In genomic region chr4:38396845-38397547, GRCh38 we compare ENCODE assay signal across 20 cellular contexts.
DNase-seq lines count a peak whose midpoint lies in the region; ATAC-seq, FAIRE-seq and TF ChIP-seq lines count a peak whose summit lies in the region.
"Had no signal": no experiment of that assay in that cellular context is flagged by ENCODE, and none has a peak within 500 bp of the region (broad histone marks: within the 10 kb centered on the region; RNA-seq: fewer than 3 reads in every experiment).

No MANE protein-coding gene starts in this region.

- H3K27ac ChIP-seq in right lobe of liver (no peak overlapping the region), HepG2 (ENCODE audit: extremely low read length, insufficient read depth, low read length) (no peak overlapping the region), caudate nucleus (ENCODE audit: low read depth, low read length) (no peak overlapping the region)
- H3K27ac ChIP-seq: C4-2B, SJCRH30 had no signal

- TF ChIP-seq RAD21 in HepG2 (CRISPR knock-in tag; IDR thresholded peaks at IDR 0.05) = no peak

- H3K9me3 ChIP-seq in right lobe of liver = no peaks in the 10 kb centered on the region
- H3K9me3 ChIP-seq in HepG2 (ENCODE audit: low read length) = peaks cover 13% of the 10 kb centered on the region
- H3K9me3 ChIP-seq: SJCRH30 had no signal

- in situ Hi-C loops in HepG2 (cut with HindIII; ENCODE audit: extremely low pct_ligation_motif_present, low pct_unique_long_range_greater_than_20kb) = no loop called here

- peaks cover 0 to 8% (median 0%) of the 10 kb centered on the region in 4 donors for H3K4me1 ChIP-seq in right lobe of liver
- H3K4me1 ChIP-seq in HepG2 (ENCODE audit: insufficient read depth, low read length) = no peaks in the 10 kb centered on the region
- H3K4me1 ChIP-seq: SJCRH30 had no signal

- no peak for FAIRE-seq in HepG2 (lab: Jason Lieb, UNC)
- FAIRE-seq: GM12878, GM18507 had no signal

- intact Hi-C loops in right lobe of liver (cut with DNase I) = no loop called here
- intact Hi-C loops in HepG2 (cut with micrococcal nuclease; ENCODE audit: unreplicated experiment) = no loop called here

- H4K20me1 ChIP-seq in HepG2 (ENCODE audit: insufficient read depth, low read length) = no peaks in the 10 kb centered on the region

- TF ChIP-seq EP300 in HepG2 (IDR thresholded peaks at IDR 0.05; ENCODE audit: low read depth in 2 of 2, low read length in 2 of 2) (no peak), HepG2 (CRISPR knock-in tag; IDR thresholded peaks at IDR 0.05; ENCODE audit: borderline replicate concordance) (no peak)

- CTCF ChIA-PET in HepG2 (lab: Yijun Ruan, JAX; ENCODE audit: low intra/inter-chr PET ratio, low total read pairs) = no interaction called here

- peak; percentile 38 to 72 (median 51) for ATAC-seq in right lobe of liver
- ATAC-seq in HepG2 = no peak
- no peak for ATAC-seq in HG03139 (IDR thresholded peaks at IDR 0.05; ENCODE audit: unreplicated experiment)
- ATAC-seq in GM19397 (IDR thresholded peaks at IDR 0.05; ENCODE audit: unreplicated experiment) = no peak
- ATAC-seq: GM12878 had no signal

- DNase-seq in right lobe of liver (no peak), HepG2 (ENCODE audit: low spot score) (no peak), astrocyte of the hippocampus (ENCODE audit: low read depth, low spot score) (peak; percentile 48), left kidney (ENCODE audit: low read depth, low spot score) (peak; percentile 41), caudate nucleus (lab: John Stamatoyannopoulos, UW) (no peak), T-helper 9 cell (no peak)
- DNase-seq: GDM1, GOT3, MV-4-11, NCI-H1417, NCI-H187 treated with DMSO at 0.1 percent for 48 hours, NCI-H2171 treated with DMSO at 0.1 percent for 48 hours, NCI-H446 treated with DMSO at 0.1 percent for 48 hours, RPMI8226, SJCRH30 had no signal

- TF ChIP-seq CTCF in right lobe of liver (IDR thresholded peaks at IDR 0.05) (no peak), HepG2 (CRISPR knock-in tag; IDR thresholded peaks at IDR 0.05) (no peak)

- no peak overlapping the region for H3K4me2 ChIP-seq in HepG2 (ENCODE audit: low read depth, low read length)

- H3K27me3 ChIP-seq in right lobe of liver (no peaks in the 10 kb centered on the region), HepG2 (ENCODE audit: control insufficient read depth in 1 of 2, insufficient read depth in 2 of 2, low read length in 2 of 2) (no peaks in the 10 kb centered on the region)
- H3K27me3 ChIP-seq: SJCRH30 had no signal

- H3K4me3 ChIP-seq in right lobe of liver (no peak overlapping the region), HepG2 (replicated peaks in 1 of 3; ENCODE audit: insufficient read depth in 1 of 3, low read depth in 2 of 3, low read length in 3 of 3) (no peak overlapping the region)
- H3K4me3 ChIP-seq: GM12878, SJCRH30 had no signal

- POLR2A ChIA-PET in HepG2 (lab: Yijun Ruan, JAX) = no interaction called here

- BruUV-seq in HepG2 (replicated peaks; lab: Mats Ljungman, UMichigan) = no TSS peak

- WGBS in right lobe of liver (ENCODE audit: insufficient coverage, low coverage, low lambda C conversion rate, missing lambda C conversion rate) = 82% methylated on average over 3 of the region's 4 CpGs
- 60% methylated on average over 4 of the region's 4 CpGs for WGBS in HepG2 (ENCODE audit: low lambda C conversion rate)

- H3K9ac ChIP-seq in HepG2 (ENCODE audit: insufficient read depth, low read depth, low read length) = no peak overlapping the region

- no peaks in the 10 kb centered on the region for H3K79me2 ChIP-seq in HepG2 (ENCODE audit: insufficient read depth, low read length)

- TF ChIP-seq POLR2A in right lobe of liver (IDR thresholded peaks at IDR 0.05) (no peak), HepG2 (IDR thresholded peaks at IDR 0.05; ENCODE audit: insufficient read depth in 1 of 2, low read depth in 2 of 2, low read length in 2 of 2) (no peak)

- H3K36me3 ChIP-seq in right lobe of liver = no peaks in the 10 kb centered on the region
- no peaks in the 10 kb centered on the region for H3K36me3 ChIP-seq in HepG2 (replicated peaks in 1 of 2; ENCODE audit: control insufficient read depth in 1 of 2, insufficient read depth in 2 of 2, low read length in 2 of 2)
- H3K36me3 ChIP-seq: SJCRH30 had no signal

- no peak overlapping the region for H2AFZ ChIP-seq in HepG2 (ENCODE audit: low read length)

TF ChIP-seq in HepG2, 621 proteins besides CTCF, POLR2A, EP300 and RAD21:
- TF ChIP-seq, protein P1, sequence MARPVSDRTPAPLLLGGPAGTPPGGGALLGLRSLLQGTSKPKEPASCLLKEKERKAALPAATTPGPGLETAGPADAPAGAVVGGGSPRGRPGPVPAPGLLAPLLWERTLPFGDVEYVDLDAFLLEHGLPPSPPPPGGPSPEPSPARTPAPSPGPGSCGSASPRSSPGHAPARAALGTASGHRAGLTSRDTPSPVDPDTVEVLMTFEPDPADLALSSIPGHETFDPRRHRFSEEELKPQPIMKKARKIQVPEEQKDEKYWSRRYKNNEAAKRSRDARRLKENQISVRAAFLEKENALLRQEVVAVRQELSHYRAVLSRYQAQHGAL (CRISPR knock-in tag; IDR thresholded peaks at IDR 0.05; ENCODE audit: not compliant biosample characterization) = no peak
- TF ChIP-seq, protein P2, sequence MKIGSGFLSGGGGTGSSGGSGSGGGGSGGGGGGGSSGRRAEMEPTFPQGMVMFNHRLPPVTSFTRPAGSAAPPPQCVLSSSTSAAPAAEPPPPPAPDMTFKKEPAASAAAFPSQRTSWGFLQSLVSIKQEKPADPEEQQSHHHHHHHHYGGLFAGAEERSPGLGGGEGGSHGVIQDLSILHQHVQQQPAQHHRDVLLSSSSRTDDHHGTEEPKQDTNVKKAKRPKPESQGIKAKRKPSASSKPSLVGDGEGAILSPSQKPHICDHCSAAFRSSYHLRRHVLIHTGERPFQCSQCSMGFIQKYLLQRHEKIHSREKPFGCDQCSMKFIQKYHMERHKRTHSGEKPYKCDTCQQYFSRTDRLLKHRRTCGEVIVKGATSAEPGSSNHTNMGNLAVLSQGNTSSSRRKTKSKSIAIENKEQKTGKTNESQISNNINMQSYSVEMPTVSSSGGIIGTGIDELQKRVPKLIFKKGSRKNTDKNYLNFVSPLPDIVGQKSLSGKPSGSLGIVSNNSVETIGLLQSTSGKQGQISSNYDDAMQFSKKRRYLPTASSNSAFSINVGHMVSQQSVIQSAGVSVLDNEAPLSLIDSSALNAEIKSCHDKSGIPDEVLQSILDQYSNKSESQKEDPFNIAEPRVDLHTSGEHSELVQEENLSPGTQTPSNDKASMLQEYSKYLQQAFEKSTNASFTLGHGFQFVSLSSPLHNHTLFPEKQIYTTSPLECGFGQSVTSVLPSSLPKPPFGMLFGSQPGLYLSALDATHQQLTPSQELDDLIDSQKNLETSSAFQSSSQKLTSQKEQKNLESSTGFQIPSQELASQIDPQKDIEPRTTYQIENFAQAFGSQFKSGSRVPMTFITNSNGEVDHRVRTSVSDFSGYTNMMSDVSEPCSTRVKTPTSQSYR (CRISPR knock-in tag; IDR thresholded peaks at IDR 0.05; ENCODE audit: borderline replicate concordance) = no peak
- no peak for TF ChIP-seq ZNF598 (CRISPR knock-in tag; IDR thresholded peaks at IDR 0.05; ENCODE audit: borderline replicate concordance)
- TF ChIP-seq ZSCAN21 (CRISPR knock-in tag; IDR thresholded peaks at IDR 0.05; ENCODE audit: borderline replicate concordance) = no peak
- no peak for TF ChIP-seq ETV5 (CRISPR knock-in tag; IDR thresholded peaks at IDR 0.05; ENCODE audit: borderline replicate concordance)
- TF ChIP-seq JARID2 (CRISPR knock-in tag; IDR thresholded peaks at IDR 0.05; ENCODE audit: insufficient replicate concordance) = no peak
- TF ChIP-seq HNRNPL (IDR thresholded peaks at IDR 0.05; ENCODE audit: low read depth, low read length) = no peak
- no peak for TF ChIP-seq JUN (CRISPR knock-in tag; IDR thresholded peaks at IDR 0.05)
- TF ChIP-seq HHEX (CRISPR knock-in tag; IDR thresholded peaks at IDR 0.05) = no peak
- no peak for TF ChIP-seq NFKBIZ (CRISPR knock-in tag; IDR thresholded peaks at IDR 0.05)
- TF ChIP-seq, protein P3, sequence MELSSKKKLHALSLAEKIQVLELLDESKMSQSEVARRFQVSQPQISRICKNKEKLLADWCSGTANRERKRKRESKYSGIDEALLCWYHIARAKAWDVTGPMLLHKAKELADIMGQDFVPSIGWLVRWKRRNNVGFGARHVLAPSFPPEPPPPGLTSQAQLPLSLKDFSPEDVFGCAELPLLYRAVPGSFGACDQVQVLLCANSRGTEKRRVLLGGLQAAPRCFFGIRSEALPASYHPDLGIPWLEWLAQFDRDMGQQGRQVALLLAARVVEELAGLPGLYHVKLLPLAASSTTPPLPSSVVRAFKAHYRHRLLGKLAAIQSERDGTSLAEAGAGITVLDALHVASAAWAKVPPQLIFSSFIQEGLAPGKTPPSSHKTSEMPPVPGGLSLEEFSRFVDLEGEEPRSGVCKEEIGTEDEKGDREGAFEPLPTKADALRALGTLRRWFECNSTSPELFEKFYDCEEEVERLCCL (CRISPR knock-in tag; IDR thresholded peaks at IDR 0.05; ENCODE audit: borderline replicate concordance) = no peak
- no peak for TF ChIP-seq NFIB (CRISPR knock-in tag; IDR thresholded peaks at IDR 0.05; ENCODE audit: borderline replicate concordance)
- TF ChIP-seq MTF2 (CRISPR knock-in tag; IDR thresholded peaks at IDR 0.05; ENCODE audit: borderline replicate concordance) = no peak
- TF ChIP-seq SAP130 (CRISPR knock-in tag; IDR thresholded peaks at IDR 0.05; ENCODE audit: low read depth) = no peak
- TF ChIP-seq ZNF547 (CRISPR knock-in tag; IDR thresholded peaks at IDR 0.05) = no peak
- TF ChIP-seq PHF5A (CRISPR knock-in tag; IDR thresholded peaks at IDR 0.05; ENCODE audit: low read depth, unreplicated experiment) = no peak
- no peak for TF ChIP-seq TBP (CRISPR knock-in tag; IDR thresholded peaks at IDR 0.05)
TF ChIP-seq in HepG2: peak in this region for 0.

Comparison
In these comparisons a context has a peak if more than half of its experiments do, and no peak if none do; other contexts are left out.
1. ATAC-seq: peak in right lobe of liver (4 of 4); none in HepG2 (single experiment), HG03139 (single experiment) and GM19397 (single experiment).
2. DNase-seq: peak in astrocyte of the hippocampus (single experiment) and left kidney (single experiment); none in right lobe of liver (0 of 3), HepG2 (single experiment), caudate nucleus (0 of 61) and T-helper 9 cell (single experiment).